Comparison of ENCODE assay signal across 27 cellular contexts in genomic region chr20:992801-993535, GRCh38. TPM values are rescaled to one million over a fixed set of nuclear protein-coding genes. Genes with fewer than 3 reads are reported as not detected.
"Had no signal": no experiment of that assay in that cellular context is flagged by ENCODE, and none has a peak within 500 bp of the region (broad histone marks: within the 10 kb centered on the region; RNA-seq: fewer than 3 reads in every experiment).

No MANE protein-coding gene starts in this region.

- H3K4me1 Mint-ChIP-seq: endodermal cell; neural progenitor cell; stimulated activated effector memory CD8-positive, alpha-beta T cell treated with anti-CD3 and anti-CD28 coated beads, Interleukin-12 subunit alpha, Interleukin-12 subunit beta, amount 100 ng/mL, for 72 hours had no signal

- H3K36me3 ChIP-seq: heart right ventricle, neural progenitor cell, pancreas, suprapubic skin, thyroid gland, vagina had no signal

- H3K36me3 Mint-ChIP-seq: natural killer cell treated with Interleukin-12 subunit alpha and Interleukin-12 subunit beta and Interleukin-15 and Interleukin-18, amount 100 ng/mL, for 72 hours; neural progenitor cell; stimulated activated effector memory CD8-positive, alpha-beta T cell treated with anti-CD3 and anti-CD28 coated beads, Interleukin-12 subunit alpha, Interleukin-12 subunit beta, amount 100 ng/mL, for 72 hours; type B pancreatic cell had no signal

- H3K9me3 Mint-ChIP-seq: endodermal cell; natural killer cell treated with Interleukin-12 subunit alpha and Interleukin-12 subunit beta and Interleukin-15 and Interleukin-18, amount 100 ng/mL, for 72 hours; neural progenitor cell; stimulated activated effector memory CD8-positive, alpha-beta T cell treated with anti-CD3 and anti-CD28 coated beads, Interleukin-12 subunit alpha, Interleukin-12 subunit beta, amount 100 ng/mL, for 72 hours; type B pancreatic cell had no signal

- H3K27ac Mint-ChIP-seq: endodermal cell; natural killer cell treated with Interleukin-12 subunit alpha and Interleukin-12 subunit beta and Interleukin-15 and Interleukin-18, amount 100 ng/mL, for 72 hours; neural progenitor cell; progenitor cell of endocrine pancreas; stimulated activated effector memory CD8-positive, alpha-beta T cell treated with anti-CD3 and anti-CD28 coated beads, Interleukin-12 subunit alpha, Interleukin-12 subunit beta, amount 100 ng/mL, for 72 hours; type B pancreatic cell had no signal

- H2AFZ ChIP-seq: neural progenitor cell had no signal

- ATAC-seq: heart right ventricle; mucosa of descending colon; natural killer cell treated with Interleukin-12 subunit alpha and Interleukin-12 subunit beta and Interleukin-15 and Interleukin-18, amount 100 ng/mL, for 72 hours; pancreas; right cardiac atrium; stimulated activated effector memory CD8-positive, alpha-beta T cell treated with anti-CD3 and anti-CD28 coated beads, Interleukin-12 subunit alpha, Interleukin-12 subunit beta, amount 100 ng/mL, for 72 hours; stimulated activated naive CD8-positive, alpha-beta T cell treated with anti-CD3 and anti-CD28 coated beads, Interleukin-15, Interleukin-2, amounts not matched to agents 100 U/mL and 50 U/mL, for 24 hours had no signal

- H3K4me2 ChIP-seq: neural progenitor cell, smooth muscle cell had no signal

- H3K4me3 ChIP-seq: coronary artery, heart right ventricle, mucosa of descending colon, neural progenitor cell, pancreas, smooth muscle cell, suprapubic skin, thyroid gland, vagina had no signal

- H3K9ac ChIP-seq: neural progenitor cell had no signal

- H3K27ac ChIP-seq: coronary artery, heart right ventricle, neural progenitor cell, pancreas, suprapubic skin, thyroid gland, vagina had no signal

- H3K9me3 ChIP-seq: heart right ventricle, mucosa of descending colon, pancreas, suprapubic skin, thyroid gland, vagina had no signal

- H3K4me1 ChIP-seq: heart right ventricle, pancreas, suprapubic skin, thyroid gland, vagina had no signal

- DNase-seq: effector CD4-positive, alpha-beta T cell; endodermal cell; erythroblast; heart right ventricle; hypothalamus; kidney glomerular epithelial cell; mucosa of descending colon; occipital lobe; pancreas; right cardiac atrium; stimulated activated CD4-positive, alpha-beta T cell treated with anti-CD3 and anti-CD28 coated beads, Interleukin-4, amount 100 ng/mL, for 1 hour; stimulated activated CD8-positive, alpha-beta memory T cell treated with anti-CD3 and anti-CD28 coated beads, Interleukin-4, amount 100 ng/mL, for 48 hours; stimulated activated naive CD8-positive, alpha-beta T cell treated with anti-CD3 and anti-CD28 coated beads, Interleukin-15, Interleukin-2, amounts not matched to agents 100 U/mL and 50 U/mL, for 24 hours; thyroid gland had no signal

- H3K4me3 Mint-ChIP-seq: endodermal cell; natural killer cell treated with Interleukin-12 subunit alpha and Interleukin-12 subunit beta and Interleukin-15 and Interleukin-18, amount 100 ng/mL, for 72 hours; neural progenitor cell; stimulated activated effector memory CD8-positive, alpha-beta T cell treated with anti-CD3 and anti-CD28 coated beads, Interleukin-12 subunit alpha, Interleukin-12 subunit beta, amount 100 ng/mL, for 72 hours; type B pancreatic cell had no signal

- H3K27me3 ChIP-seq: neural progenitor cell, thyroid gland, vagina had no signal

RNA-seq across cellular contexts. Expression of gene RSPO4, which starts 9.1 kb away (rescaled TPM):
- total RNA-seq: dermis microvascular lymphatic vessel endothelial cell, endothelial cell of umbilical vein, fibroblast of lung, glomerular endothelial cell, occipital lobe, vagina had no signal
- polyA plus RNA-seq: endothelial cell of umbilical vein, fibroblast of lung had no signal
